In genomic region chr20:10060223-10060622, GRCh38 we compare ENCODE assay signal across 10 cellular contexts. TPM values are rescaled to one million over a fixed set of nuclear protein-coding genes. Genes with fewer than 3 reads are reported as not detected.
DNase-seq lines count a peak whose midpoint lies in the region; ATAC-seq and TF ChIP-seq lines count a peak whose summit lies in the region.
"Had no signal": no experiment of that assay in that cellular context is flagged by ENCODE, and none has a peak within 500 bp of the region (broad histone marks: within the 10 kb centered on the region; RNA-seq: fewer than 3 reads in every experiment).

No MANE protein-coding gene starts in this region.

- 50% methylated on average over 8 of the region's 8 CpGs for WGBS in esophagus muscularis mucosa

- H3K9me3 Mint-ChIP-seq in mesothelial cell of epicardium = peaks cover 6% of the 10 kb centered on the region

- no peak overlapping the region for H3K27ac Mint-ChIP-seq in mesothelial cell of epicardium

- ATAC-seq in GM21367 (IDR thresholded peaks at IDR 0.05; ENCODE audit: unreplicated experiment) (peak; percentile 85), HG03469 (IDR thresholded peaks at IDR 0.05; ENCODE audit: unreplicated experiment) (peak; percentile 90), HG02840 (IDR thresholded peaks at IDR 0.05; ENCODE audit: low FRiP score, unreplicated experiment) (no peak)

- DNase-seq in DMS79 treated with DMSO at 0.1 percent for 48 hours (lab: John Stamatoyannopoulos, UW) = peak; percentile 92
- peak; percentile 61 to 76 for DNase-seq in SJCRH30
- DNase-seq in esophagus muscularis mucosa (ENCODE audit: extremely low spot score) = no peak
- no peak for DNase-seq in mesothelial cell of epicardium (ENCODE audit: low spot score in 2 of 2, unreplicated experiment in 2 of 2)
- no peak for DNase-seq in KG1 (lab: John Stamatoyannopoulos, UW)
- DNase-seq: H7, NCI-H1694 treated with DMSO at 0.1 percent for 48 hours had no signal

- TF ChIP-seq CTCF in esophagus muscularis mucosa (IDR thresholded peaks at IDR 0.05) (no peak), mesothelial cell of epicardium (IDR thresholded peaks at IDR 0.05; ENCODE audit: unreplicated experiment) (no peak)

- H3K9me3 ChIP-seq in SJCRH30 (replicated peaks) (no peaks in the 10 kb centered on the region), esophagus muscularis mucosa (no peaks in the 10 kb centered on the region)

- H3K27ac ChIP-seq in SJCRH30 (no peak overlapping the region), esophagus muscularis mucosa (replicated peaks in 1 of 4) (no peak overlapping the region)

- peaks cover 24% of the 10 kb centered on the region for H3K27me3 Mint-ChIP-seq in mesothelial cell of epicardium (ENCODE audit: low read depth)

- H3K27me3 ChIP-seq in SJCRH30 (0 out of 2 replicates have a peak, but pooled peaks cover 3% of the 10 kb centered on the region), esophagus muscularis mucosa (peaks cover 0 to 15% (median 0%) of the 10 kb centered on the region in 4 donors)

- H3K4me1 Mint-ChIP-seq in mesothelial cell of epicardium = no peaks in the 10 kb centered on the region

- intact Hi-C loops in esophagus muscularis mucosa (cut with DNase I) = no loop called here

- H3K4me1 ChIP-seq in SJCRH30 (no peaks in the 10 kb centered on the region), esophagus muscularis mucosa (peaks cover 0 to 4% (median 0%) of the 10 kb centered on the region in 4 donors)

- H3K36me3 ChIP-seq in SJCRH30 = no peaks in the 10 kb centered on the region
- H3K36me3 ChIP-seq in esophagus muscularis mucosa = peaks cover 0 to 2% (median 0%) of the 10 kb centered on the region in 4 donors

- peaks cover 10% of the 10 kb centered on the region for H3K36me3 Mint-ChIP-seq in mesothelial cell of epicardium

- no peak overlapping the region for H3K4me3 Mint-ChIP-seq in mesothelial cell of epicardium

- TF ChIP-seq POLR2A in esophagus muscularis mucosa (IDR thresholded peaks at IDR 0.05; ENCODE audit: low read depth) = no peak

- TF ChIP-seq EP300 in esophagus muscularis mucosa (IDR thresholded peaks at IDR 0.05) = no peak

- H3K4me3 ChIP-seq in SJCRH30 (no peak overlapping the region), esophagus muscularis mucosa (no peak overlapping the region)

RNA-seq across cellular contexts. Expression of gene ANKEF1, which starts 25.4 kb away (rescaled TPM):
- not detected in 2 replicates for total RNA-seq in SJCRH30 (2014; rRNA removed; shearing (Covaris generic))
- total RNA-seq in esophagus muscularis mucosa (1 to 10 TPM in 3 of 4 donors, under 1 TPM in 1; 0.42 to 2.3 (median 1.3) TPM), mesothelial cell of epicardium (3.9 to 4.8 TPM (median 4.5 TPM) in 3 replicates)

Comparison
In these comparisons a context has a peak if more than half of its experiments do, and no peak if none do; other contexts are left out.
1. DNase-seq: peak in DMS79 treated with DMSO at 0.1 percent for 48 hours (single experiment) and SJCRH30 (2 of 2); none in esophagus muscularis mucosa (single experiment), mesothelial cell of epicardium (0 of 2) and KG1 (single experiment).